In the genomic region with DNA sequence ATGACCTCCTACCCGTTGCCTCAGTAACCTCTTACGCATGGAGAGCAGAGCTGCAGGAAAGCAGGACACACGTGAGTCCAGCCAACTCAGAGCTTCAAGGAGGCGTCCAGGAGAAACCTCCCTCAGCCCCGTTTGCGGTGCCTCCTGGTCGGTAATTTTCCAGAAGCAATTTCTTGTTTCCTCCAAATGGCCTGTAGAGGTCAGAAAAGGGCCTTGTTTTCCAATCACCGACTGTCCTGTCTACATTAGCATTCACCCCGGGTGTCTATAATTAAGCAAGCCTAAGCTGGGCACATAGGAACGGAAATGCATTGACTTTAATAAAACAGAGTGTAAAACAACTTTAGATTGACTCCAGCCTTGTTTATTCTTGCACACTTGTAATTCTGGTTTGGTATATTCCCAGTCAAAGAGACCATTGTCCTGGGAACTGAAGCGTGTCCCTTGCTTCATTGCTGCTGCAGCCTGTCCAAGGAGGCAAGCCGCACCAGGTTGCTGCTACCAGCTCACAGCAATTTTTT, we compare ENCODE assay signal across 8 cellular contexts.
DNase-seq lines count a peak whose midpoint lies in the region; ATAC-seq and TF ChIP-seq lines count a peak whose summit lies in the region.

No MANE protein-coding gene starts in this region.

- whole genome bisulfite sequencing in H9 (ENCODE audit: extremely low coverage, insufficient read length, low lambda C conversion rate) = no CpG with 5 or more reads among the region's 12 CpGs

- CTCF ChIA-PET in A673 (lab: Charles Lee) = no interaction called here

- no peak overlapping the region for H3K4me2 ChIP-seq in H9 (ENCODE audit: insufficient read depth, insufficient read length, low read length)

- H3K27me3 ChIP-seq in A673 (replicated peaks; ENCODE audit: insufficient read depth, low read depth, low read length, poor library complexity) (no peaks in the 10 kb centered on the region), H9 (ENCODE audit: insufficient read depth, low read length) (no peaks in the 10 kb centered on the region)

- DNase-seq in A673 (ENCODE audit: low spot score) (peak; percentile 37), H9 (peak; percentile 55), OCI-M1 (lab: John Stamatoyannopoulos, UW) (peak; percentile 51), epithelial cell of proximal tubule (ENCODE audit: low read depth) (peak; percentile 29), nephron progenitor cell (peak; percentile 29), NCI-H1092 (lab: John Stamatoyannopoulos, UW) (no peak)
- no peak for DNase-seq in activated CD4-positive, alpha-beta T cell treated with anti-CD3 and anti-CD28 coated beads for 1 hour

- no peak overlapping the region for H4K5ac ChIP-seq in H9 (ENCODE audit: insufficient read length, low read depth, low read length)

- H3K18ac ChIP-seq in H9 (ENCODE audit: insufficient read length, low read depth, low read length) = no peak overlapping the region

- no peak overlapping the region for H3K9ac ChIP-seq in H9 (ENCODE audit: extremely low read depth, insufficient read length, low read length)

- ATAC-seq in GM18858 (IDR thresholded peaks at IDR 0.05; ENCODE audit: unreplicated experiment) = no peak

- 0 out of 2 replicates have a peak, but pooled peaks have one; percentile 21 for TF ChIP-seq CTCF in A673 (conservative IDR thresholded peaks at IDR 0.05; ENCODE audit: low read depth, low read length)
- TF ChIP-seq CTCF in H9 (conservative IDR thresholded peaks at IDR 0.05) = peak; percentile 72
- TF ChIP-seq CTCF in epithelial cell of proximal tubule (conservative IDR thresholded peaks at IDR 0.05; ENCODE audit: low read depth, low read length) = peak; percentile 59
- peak; percentile 54 for TF ChIP-seq CTCF in nephron progenitor cell (IDR thresholded peaks at IDR 0.05)

- intact Hi-C loops in A673 (cut with micrococcal nuclease; ENCODE audit: unreplicated experiment) = loop anchor here (10.0 kb wide), 1 partner anchor 1329 kb away; no protein-coding TSS in a partner anchor

- no peak overlapping the region for H2BK12ac ChIP-seq in H9 (ENCODE audit: insufficient read length, low read depth, low read length)

- H3K14ac ChIP-seq in H9 (ENCODE audit: insufficient read depth, low read length) = peak overlapping the region; percentile 17; the same call in 1 of the 2 replicates

- H3K79me2 ChIP-seq in H9 (ENCODE audit: insufficient read depth, low read length) = no peaks in the 10 kb centered on the region

- H3K27ac Mint-ChIP-seq in H9 = no peak overlapping the region
- H3K27ac Mint-ChIP-seq in nephron progenitor cell = no peak overlapping the region

- no peak overlapping the region for H3K4ac ChIP-seq in H9 (ENCODE audit: low read depth, low read length)

- no peak overlapping the region for H3K4me3 ChIP-seq in A673 (ENCODE audit: low read depth, low read length, poor library complexity, severe bottlenecking)
- no peak overlapping the region for H3K4me3 ChIP-seq in epithelial cell of proximal tubule (ENCODE audit: low read depth, low read length)

- no peak overlapping the region for H2BK15ac ChIP-seq in H9 (ENCODE audit: low read depth, low read length)

- no peak overlapping the region for H4K8ac ChIP-seq in H9 (replicated peaks; ENCODE audit: insufficient read length, low read depth, low read length)

- no peaks in the 10 kb centered on the region for H3K79me1 ChIP-seq in H9 (ENCODE audit: insufficient read depth, low read depth, low read length, poor library complexity, severe bottlenecking)

- H2BK120ac ChIP-seq in H9 (ENCODE audit: low read depth, low read length, poor library complexity, severe bottlenecking) = no peak overlapping the region

- H3K9me3 Mint-ChIP-seq in H9 (no peaks in the 10 kb centered on the region; a peak in 1 of 5 replicates), nephron progenitor cell (no peaks in the 10 kb centered on the region)

- H3K23ac ChIP-seq in H9 (ENCODE audit: insufficient read length, low read depth, low read length) = no peak overlapping the region

- BruUV-seq in A673 (replicated peaks; lab: Mats Ljungman, UMichigan) = no TSS peak

- no peaks in the 10 kb centered on the region for H3K9me3 ChIP-seq in A673 (ENCODE audit: low read depth, low read length, poor library complexity, severe bottlenecking)
- no peaks in the 10 kb centered on the region for H3K9me3 ChIP-seq in H9 (ENCODE audit: control insufficient read depth, low read depth, low read length)

- H3K27me3 Mint-ChIP-seq in H9 (ENCODE audit: low read depth) (no peaks in the 10 kb centered on the region), nephron progenitor cell (ENCODE audit: low read depth, poor library complexity) (peaks cover 3% of the 10 kb centered on the region)

- no peak overlapping the region for H2BK20ac ChIP-seq in H9 (ENCODE audit: low read depth, low read length, poor library complexity, severe bottlenecking)

- no peak overlapping the region for H2AFZ ChIP-seq in H9 (ENCODE audit: low read length)

- no peaks in the 10 kb centered on the region for H3K4me1 ChIP-seq in A673 (ENCODE audit: insufficient read depth, low read length, poor library complexity, severe bottlenecking)
- peaks cover 11% of the 10 kb centered on the region; the same call in 1 of the 2 replicates for H3K4me1 ChIP-seq in H9 (ENCODE audit: insufficient read depth, low read length)

- H2BK5ac ChIP-seq in H9 (ENCODE audit: insufficient read length, low read length) = no peak overlapping the region

- H3K36me3 ChIP-seq in A673 (ENCODE audit: insufficient read depth, low read length, poor library complexity, severe bottlenecking) = no peaks in the 10 kb centered on the region

- no peak overlapping the region for H3K4me3 Mint-ChIP-seq in H9
- H3K4me3 Mint-ChIP-seq in nephron progenitor cell = no peak overlapping the region

- no peaks in the 10 kb centered on the region for H4K20me1 ChIP-seq in H9 (ENCODE audit: control insufficient read depth, insufficient read depth, insufficient read length)

- no peak overlapping the region for H2AK5ac ChIP-seq in H9 (ENCODE audit: insufficient read length, low read length)

- H3K56ac ChIP-seq in H9 (ENCODE audit: insufficient read length, low read depth, low read length) = no peak overlapping the region

- H3T11ph ChIP-seq in H9 (ENCODE audit: low read length) = no peak overlapping the region

- POLR2A ChIA-PET in A673 (lab: Charles Lee; ENCODE audit: low non-redundant PET) = no interaction called here

- H3K4me1 Mint-ChIP-seq in H9 = peaks cover 15 to 16% of the 10 kb centered on the region in 2 experiments
- H3K4me1 Mint-ChIP-seq in nephron progenitor cell = peaks cover 5% of the 10 kb centered on the region

- H4K91ac ChIP-seq in H9 (ENCODE audit: insufficient read length, low read depth, low read length) = no peak overlapping the region

- no peaks in the 10 kb centered on the region for H3K23me2 ChIP-seq in H9 (ENCODE audit: insufficient read length, low read depth, low read length, poor library complexity, severe bottlenecking)

- H3K27ac ChIP-seq in A673 (ENCODE audit: low read depth, low read length, poor library complexity, severe bottlenecking) (no peak overlapping the region), H9 (ENCODE audit: insufficient read length, low read depth, low read length) (no peak overlapping the region)

- no peaks in the 10 kb centered on the region; a peak in 1 of 7 replicates for H3K36me3 Mint-ChIP-seq in H9 (ENCODE audit: insufficient read depth in 1 of 3, low read depth in 3 of 3)
- no peaks in the 10 kb centered on the region for H3K36me3 Mint-ChIP-seq in nephron progenitor cell (ENCODE audit: low read depth)

Comparison
In these comparisons a context has a peak if more than half of its experiments do, and no peak if none do; other contexts are left out.
1. DNase-seq: peak in A673 (single experiment), H9 (single experiment), OCI-M1 (single experiment), epithelial cell of proximal tubule (single experiment) and nephron progenitor cell (single experiment); none in NCI-H1092 (single experiment) and activated CD4-positive, alpha-beta T cell treated with anti-CD3 and anti-CD28 coated beads for 1 hour (single experiment).
2. CTCF ChIP-seq: peak in every context shown above with its lines; median percentile 72 in H9; 59 in epithelial cell of proximal tubule; 54 in nephron progenitor cell; 21 in A673.